ENCODE assay signal across 12 cellular contexts in the genomic region with DNA sequence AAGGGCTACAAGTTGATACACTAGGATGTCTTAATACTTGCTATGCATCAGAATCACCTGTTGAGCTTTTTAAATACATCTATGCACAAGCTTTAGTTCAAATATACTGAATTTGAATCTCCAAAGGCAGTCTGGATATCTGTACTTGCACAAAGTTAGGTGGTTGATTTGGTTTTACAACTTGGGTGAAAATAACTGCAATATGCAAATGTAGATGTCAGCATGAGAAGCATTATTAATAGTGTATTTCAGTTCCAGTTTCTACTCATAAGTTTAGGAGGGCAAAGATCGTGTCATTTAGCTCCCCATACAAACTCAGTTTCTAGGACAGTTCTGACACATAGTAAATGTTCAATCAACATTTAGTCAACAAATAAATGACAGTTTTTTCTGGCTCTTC. TPM values are rescaled to one million over a fixed set of nuclear protein-coding genes. Genes with fewer than 3 reads are reported as not detected.
A peak's percentile ranks its signal among the peaks of the same experiment; 100 is the strongest.
DNase-seq lines count a peak whose midpoint lies in the region; ATAC-seq, FAIRE-seq and TF ChIP-seq lines count a peak whose summit lies in the region.
"Had no signal": no experiment of that assay in that cellular context is flagged by ENCODE, and none has a peak within 500 bp of the region (broad histone marks: within the 10 kb centered on the region; RNA-seq: fewer than 3 reads in every experiment).

No MANE protein-coding gene starts in this region.

- no peaks in the 10 kb centered on the region for H3K27me3 ChIP-seq in body of pancreas

- peaks cover 44 to 67% (median 44%) of the 10 kb centered on the region in 3 donors for H3K4me1 Mint-ChIP-seq in IgD-negative memory B cell

- peaks cover 0 to 17% of the 10 kb centered on the region in 2 donors for H3K36me3 ChIP-seq in body of pancreas (replicated peaks in 1 of 2; ENCODE audit: insufficient read depth in 1 of 2, low read depth in 2 of 2)

- no peaks in the 10 kb centered on the region for H3K9me3 ChIP-seq in body of pancreas

- intact Hi-C loops in body of pancreas (cut with DNase I): no loop called here

- peaks cover 19% of the 10 kb centered on the region for H3K36me3 Mint-ChIP-seq in IgD-negative memory B cell

- H3K4me1 ChIP-seq in body of pancreas: no peaks in the 10 kb centered on the region
- H3K4me1 ChIP-seq: parathyroid adenoma had no signal

- peak; percentile 96 for FAIRE-seq in GM18507 (lab: Jason Lieb, UNC)
- FAIRE-seq: urothelium cell line had no signal

- no peak overlapping the region for H3K27ac ChIP-seq in body of pancreas
- H3K27ac ChIP-seq: parathyroid adenoma had no signal

- no peak for TF ChIP-seq CTCF in body of pancreas (IDR thresholded peaks at IDR 0.05)

- no peak overlapping the region for H3K4me3 ChIP-seq in body of pancreas

- 0% methylated on average over 1 of the region's 1 CpG for WGBS in body of pancreas, 2 donors

- peak overlapping the region; percentile 18 to 86 (median 68) for H3K4me3 Mint-ChIP-seq in IgD-negative memory B cell
- H3K4me3 Mint-ChIP-seq: CD4-positive, CD25-positive, alpha-beta regulatory T cell had no signal

- no peak for TF ChIP-seq POLR2A in body of pancreas (IDR thresholded peaks at IDR 0.05)

- DNase-seq in GM18507 (ENCODE audit: extremely low spot score, insufficient read length, low read depth): peak; percentile 47
- DNase-seq in OCI-M1 (lab: John Stamatoyannopoulos, UW): no peak
- no peak for DNase-seq in NCI-H2029 (lab: John Stamatoyannopoulos, UW)
- no peak for DNase-seq in body of pancreas
- DNase-seq in NCI-H2081 treated with DMSO at 0.1 percent for 48 hours (lab: John Stamatoyannopoulos, UW): no peak
- DNase-seq: left ventricle myocardium superior had no signal

- peak overlapping the region; percentile 34 to 93 (median 82) for H3K27ac Mint-ChIP-seq in IgD-negative memory B cell

- H3K27me3 Mint-ChIP-seq in IgD-negative memory B cell: no peaks in the 10 kb centered on the region
- H3K27me3 Mint-ChIP-seq: CD4-positive, CD25-positive, alpha-beta regulatory T cell had no signal

- peaks cover 0 to 2% (median 0%) of the 10 kb centered on the region in 3 donors for H3K9me3 Mint-ChIP-seq in IgD-negative memory B cell

- ATAC-seq in GM19467 (IDR thresholded peaks at IDR 0.05; ENCODE audit: unreplicated experiment): peak; percentile 95
- ATAC-seq in HG02938 (IDR thresholded peaks at IDR 0.05; ENCODE audit: unreplicated experiment): peak; percentile 99
- no peak for ATAC-seq in body of pancreas
- ATAC-seq: left ventricle myocardium superior had no signal

RNA-seq across cellular contexts. Expression of a gene that starts 25.6 kb away (rescaled TPM):
- polyA plus RNA-seq in IgD-negative memory B cell: 28.6 TPM
- total RNA-seq in body of pancreas: 10 to 100 TPM; 12.5 to 30.9 TPM

RNA-seq across cellular contexts. Expression of a gene that starts 25.8 kb away (rescaled TPM):
- 296 TPM for polyA plus RNA-seq in IgD-negative memory B cell
- 10 to 100 TPM in 1 of 2 donors, 1 to 10 TPM in 1; 2.9 to 16.8 TPM for total RNA-seq in body of pancreas

RNA-seq across cellular contexts. Expression of a gene that starts 59.7 kb away (rescaled TPM):
- 10.0 TPM for polyA plus RNA-seq in IgD-negative memory B cell
- 10 to 100 TPM; 46.4 to 59.0 TPM for total RNA-seq in body of pancreas
